In the genomic region with DNA sequence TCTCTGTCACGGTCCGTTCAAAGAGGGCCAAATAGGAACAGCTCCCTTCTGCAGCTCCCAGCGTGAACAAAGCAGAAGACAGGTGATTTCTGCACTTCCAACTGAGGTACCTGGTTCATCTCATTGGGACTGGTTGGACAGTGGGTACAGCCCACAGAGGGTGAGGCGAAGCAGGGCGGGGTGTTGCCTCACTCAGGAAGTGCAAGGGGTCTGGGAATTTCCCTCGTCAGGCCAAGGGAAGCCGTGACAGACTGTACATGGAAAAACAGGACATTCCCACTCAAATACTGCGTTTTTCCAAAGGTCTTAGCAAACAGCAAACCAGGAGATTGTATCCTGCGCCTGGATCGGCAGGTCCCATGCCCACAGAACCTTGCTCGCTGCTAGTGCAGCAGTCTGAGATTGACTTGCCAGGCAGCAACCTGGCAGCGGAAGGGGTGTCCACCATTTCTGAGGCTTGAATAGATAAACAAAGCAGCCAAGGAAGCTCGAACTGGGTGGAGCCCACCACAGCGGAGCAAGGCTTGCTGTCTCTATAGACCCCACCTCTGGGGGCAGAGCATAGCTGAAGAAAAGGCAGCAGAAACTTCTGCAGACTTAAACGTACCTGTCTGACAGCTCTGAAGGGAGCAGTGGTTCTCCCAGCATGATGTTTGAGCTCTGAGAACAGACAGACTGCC, we compare ENCODE assay signal across 16 cellular contexts. TPM values are rescaled to one million over a fixed set of nuclear protein-coding genes. Genes with fewer than 3 reads are reported as not detected.
DNase-seq lines count a peak whose midpoint lies in the region; ATAC-seq lines count a peak whose summit lies in the region.
"Had no signal": no experiment of that assay in that cellular context is flagged by ENCODE, and none has a peak within 500 bp of the region (broad histone marks: within the 10 kb centered on the region; RNA-seq: fewer than 3 reads in every experiment).

No MANE protein-coding gene starts in this region.

- peaks cover 5% of the 10 kb centered on the region for H3K4me1 ChIP-seq in right cardiac atrium (ENCODE audit: control insufficient read depth, insufficient read depth, low read length)

- WGBS in right cardiac atrium: 82% methylated on average over 15 of the region's 15 CpGs

- H3K27me3 ChIP-seq in right cardiac atrium (ENCODE audit: control insufficient read depth, insufficient read depth): no peaks in the 10 kb centered on the region
- H3K27me3 ChIP-seq: sigmoid colon had no signal

- H3K27me3 Mint-ChIP-seq in stimulated activated naive B cell treated with anti-CD40 and anti-IgM and Interleukin-4, amounts not matched to agents 10 μg/mL and 1 μg/mL and 100 μg/mL, for 72 hours: no peaks in the 10 kb centered on the region

- H3K4me3 ChIP-seq in right cardiac atrium (ENCODE audit: low read length): no peak overlapping the region
- H3K4me3 ChIP-seq: sigmoid colon had no signal

- peaks cover 55 to 86% of the 10 kb centered on the region in 2 donors for H3K4me1 Mint-ChIP-seq in stimulated activated naive B cell treated with anti-CD40 and anti-IgM and Interleukin-4, amounts not matched to agents 10 μg/mL and 1 μg/mL and 100 μg/mL, for 72 hours

- intact Hi-C loops in left ventricle myocardium superior (cut with micrococcal nuclease) (no loop called here), right cardiac atrium (cut with DNase I) (no loop called here)

- H3K27ac ChIP-seq in right cardiac atrium (ENCODE audit: low read length): no peak overlapping the region
- H3K27ac ChIP-seq: sigmoid colon had no signal

- DNase-seq in left ventricle myocardium superior (no peak), right cardiac atrium (no peak), T-helper 22 cell (ENCODE audit: low read depth) (peak; percentile 2), dermis microvascular lymphatic vessel endothelial cell (ENCODE audit: low read depth in 2 of 2) (peak; percentile 87 to 88), HuH-7 (ENCODE audit: low spot score) (no peak), NAMALWA (ENCODE audit: low spot score) (no peak)
- no peak for DNase-seq in stimulated activated naive B cell treated with anti-CD40 and anti-IgM and Interleukin-4, amounts not matched to agents 10 μg/mL and 1 μg/mL and 100 μg/mL, for 72 hours
- DNase-seq: activated CD4-positive, CD25-positive, alpha-beta regulatory T cell; anterior cingulate cortex; central memory CD4-positive, alpha-beta T cell; GOT3; head of caudate nucleus; NCI-H1694; NCI-H345; sigmoid colon had no signal

- ATAC-seq in left ventricle myocardium superior (peak; percentile 11), right cardiac atrium (no peak), HG02678 (IDR thresholded peaks at IDR 0.05; ENCODE audit: unreplicated experiment) (no peak)
- ATAC-seq in stimulated activated naive B cell treated with anti-CD40 and anti-IgM and Interleukin-4, amounts not matched to agents 10 μg/mL and 1 μg/mL and 100 μg/mL, for 72 hours (replicated peaks): no peak

- peaks cover 22 to 32% of the 10 kb centered on the region in 2 donors for H3K9me3 Mint-ChIP-seq in stimulated activated naive B cell treated with anti-CD40 and anti-IgM and Interleukin-4, amounts not matched to agents 10 μg/mL and 1 μg/mL and 100 μg/mL, for 72 hours

- H3K9me3 ChIP-seq in right cardiac atrium (ENCODE audit: control insufficient read depth, low read length): no peaks in the 10 kb centered on the region
- H3K9me3 ChIP-seq: sigmoid colon had no signal

- peak overlapping the region in 1 of 2 donors; percentile 14 for H3K4me3 Mint-ChIP-seq in stimulated activated naive B cell treated with anti-CD40 and anti-IgM and Interleukin-4, amounts not matched to agents 10 μg/mL and 1 μg/mL and 100 μg/mL, for 72 hours

- peak overlapping the region; percentile 37 for H3K27ac Mint-ChIP-seq in stimulated activated naive B cell treated with anti-CD40 and anti-IgM and Interleukin-4, amounts not matched to agents 10 μg/mL and 1 μg/mL and 100 μg/mL, for 72 hours

- peaks cover 80 to 95% of the 10 kb centered on the region in 2 donors for H3K36me3 Mint-ChIP-seq in stimulated activated naive B cell treated with anti-CD40 and anti-IgM and Interleukin-4, amounts not matched to agents 10 μg/mL and 1 μg/mL and 100 μg/mL, for 72 hours

RNA-seq across cellular contexts. Expression of gene SLC38A1, which starts 22.7 kb away (rescaled TPM):
- 161 TPM for total RNA-seq in left ventricle myocardium superior
- 10 to 100 TPM; 53.5 to 82.4 (median 65.7) TPM for total RNA-seq in right cardiac atrium
- polyA plus RNA-seq in right cardiac atrium: 20.8 TPM
- total RNA-seq in dermis microvascular lymphatic vessel endothelial cell: 113 and 142 TPM in 2 replicates

Comparison
In these comparisons a context has a peak if more than half of its experiments do, and no peak if none do; other contexts are left out.
1. DNase-seq: peak in T-helper 22 cell (single experiment) and dermis microvascular lymphatic vessel endothelial cell (2 of 2); none in left ventricle myocardium superior (single experiment), right cardiac atrium (0 of 3), stimulated activated naive B cell treated with anti-CD40 and anti-IgM and Interleukin-4, amounts not matched to agents 10 μg/mL and 1 μg/mL and 100 μg/mL, for 72 hours (single experiment), HuH-7 (single experiment) and NAMALWA (single experiment).